In genomic region chr20:41171736-41172295, GRCh38 we compare ENCODE assay signal across 10 cellular contexts. TPM values are rescaled to one million over a fixed set of nuclear protein-coding genes. Genes with fewer than 3 reads are reported as not detected.
DNase-seq lines count a peak whose midpoint lies in the region; ATAC-seq, FAIRE-seq and TF ChIP-seq lines count a peak whose summit lies in the region.
"Had no signal": no experiment of that assay in that cellular context is flagged by ENCODE, and none has a peak within 500 bp of the region (broad histone marks: within the 10 kb centered on the region; RNA-seq: fewer than 3 reads in every experiment).

No MANE protein-coding gene starts in this region.

- intact Hi-C loops in HepG2 (cut with micrococcal nuclease; ENCODE audit: unreplicated experiment) = loop anchor here (2.0 kb wide), 1 partner anchor 35 kb away; the partner anchor contains the start of gene PLCG1
- intact Hi-C loops in right lobe of liver (cut with DNase I) = loop anchor here (5.0 to 10.0 kb wide), 2 partner anchors 53 to 165 kb away; no protein-coding TSS in a partner anchor
- intact Hi-C loops in colonic mucosa (cut with DNase I) = no loop called here
- intact Hi-C loops in vagina (cut with DNase I) = loop anchor here (2.0 to 5.0 kb wide), 2 partner anchors 59 to 170 kb away; partner anchors contain the start of gene LPIN3
- intact Hi-C loops in CD14-positive monocyte (cut with micrococcal nuclease) = loop anchor here in 1 of 2 donors (10.0 kb wide), 1 partner anchor 53 kb away; no protein-coding TSS in a partner anchor

- TF ChIP-seq CTCF in HepG2 (CRISPR knock-in tag; IDR thresholded peaks at IDR 0.05) (no peak), right lobe of liver (IDR thresholded peaks at IDR 0.05) (no peak), colonic mucosa (IDR thresholded peaks at IDR 0.05) (no peak), neural progenitor cell (IDR thresholded peaks at IDR 0.05) (no peak), vagina (IDR thresholded peaks at IDR 0.05) (no peak), CD14-positive monocyte (IDR thresholded peaks at IDR 0.05) (no peak)

- H3K9ac ChIP-seq in HepG2 (ENCODE audit: insufficient read depth, low read depth, low read length) (no peak overlapping the region), colonic mucosa (ENCODE audit: low read depth in 2 of 2, low read length in 2 of 2) (no peak overlapping the region), neural progenitor cell (no peak overlapping the region)

- H3K9me3 ChIP-seq in HepG2 (ENCODE audit: low read length) = no peaks in the 10 kb centered on the region
- no peaks in the 10 kb centered on the region for H3K9me3 ChIP-seq in right lobe of liver
- no peaks in the 10 kb centered on the region for H3K9me3 ChIP-seq in colonic mucosa
- H3K9me3 ChIP-seq in neural progenitor cell (ENCODE audit: low read depth) = no peaks in the 10 kb centered on the region
- H3K9me3 ChIP-seq in vagina = no peaks in the 10 kb centered on the region
- no peaks in the 10 kb centered on the region for H3K9me3 ChIP-seq in effector memory CD4-positive, alpha-beta T cell (ENCODE audit: control insufficient read depth, low read length)

- H2AFZ ChIP-seq in HepG2 (ENCODE audit: low read length) (no peak overlapping the region), neural progenitor cell (replicated peaks) (no peak overlapping the region)

- no peaks in the 10 kb centered on the region for H3K4me1 ChIP-seq in HepG2 (ENCODE audit: insufficient read depth, low read length)
- no peaks in the 10 kb centered on the region for H3K4me1 ChIP-seq in right lobe of liver
- H3K4me1 ChIP-seq in colonic mucosa = no peaks in the 10 kb centered on the region
- peaks cover 26% of the 10 kb centered on the region for H3K4me1 ChIP-seq in neural progenitor cell
- peaks cover 46% of the 10 kb centered on the region for H3K4me1 ChIP-seq in vagina
- no peaks in the 10 kb centered on the region for H3K4me1 ChIP-seq in effector memory CD4-positive, alpha-beta T cell (ENCODE audit: control insufficient read depth, insufficient read depth, low read length, poor library complexity, severe bottlenecking)

- DNase-seq in HepG2 (ENCODE audit: low spot score) (no peak), right lobe of liver (no peak), colonic mucosa (peak; percentile 12), neural progenitor cell (ENCODE audit: low spot score) (no peak), vagina (ENCODE audit: extremely low spot score in 2 of 2) (peak in 1 of 2 donors; percentile 52), CD14-positive monocyte (ENCODE audit: low spot score) (no peak)
- no peak for DNase-seq in effector memory CD4-positive, alpha-beta T cell
- no peak for DNase-seq in stimulated activated CD4-positive, alpha-beta T cell treated with anti-CD3 and anti-CD28 coated beads, Interleukin-12 subunit alpha, Interleukin-12 subunit beta, amount 100 ng/mL, for 4 hours

- H4K20me1 ChIP-seq in HepG2 (ENCODE audit: insufficient read depth, low read length) (peaks cover 10% of the 10 kb centered on the region; the same call in 1 of the 2 replicates), neural progenitor cell (ENCODE audit: low read depth) (peaks cover 33% of the 10 kb centered on the region)

- 97% methylated on average over 3 of the region's 3 CpGs for WGBS in HepG2 (ENCODE audit: low lambda C conversion rate)
- no CpG with 5 or more reads among the region's 3 CpGs for WGBS in right lobe of liver (ENCODE audit: insufficient coverage, low coverage, low lambda C conversion rate, missing lambda C conversion rate)

- peaks cover 47% of the 10 kb centered on the region for H3F3A ChIP-seq in neural progenitor cell (ENCODE audit: low read depth)

- FAIRE-seq in HepG2 (lab: Jason Lieb, UNC) = no peak
- FAIRE-seq: endothelial cell of umbilical vein had no signal

- ATAC-seq in HepG2 = no peak
- no peak for ATAC-seq in right lobe of liver

- H3K36me3 Mint-ChIP-seq in neural progenitor cell = peaks cover 54% of the 10 kb centered on the region
- peaks cover 3 to 12% of the 10 kb centered on the region in 2 donors for H3K36me3 Mint-ChIP-seq in CD14-positive monocyte

- H3K4me1 Mint-ChIP-seq in neural progenitor cell (peaks cover 2% of the 10 kb centered on the region), CD14-positive monocyte (no peaks in the 10 kb centered on the region)

- H3K4me3 ChIP-seq in HepG2 (replicated peaks in 1 of 3; ENCODE audit: insufficient read depth in 1 of 3, low read depth in 2 of 3, low read length in 3 of 3) (no peak overlapping the region), right lobe of liver (no peak overlapping the region), colonic mucosa (no peak overlapping the region), neural progenitor cell (no peak overlapping the region), vagina (no peak overlapping the region)
- no peak overlapping the region for H3K4me3 ChIP-seq in effector memory CD4-positive, alpha-beta T cell (ENCODE audit: insufficient read depth, low read depth, low read length, poor library complexity, severe bottlenecking)

- POLR2A ChIA-PET in HepG2 (lab: Yijun Ruan, JAX) = interaction anchor here (1.6 kb wide), 1 partner anchor 169 kb away, joined by 12 read pairs; the partner anchor contains the start of gene LPIN3

- peaks cover 3% of the 10 kb centered on the region for H3K27me3 Mint-ChIP-seq in neural progenitor cell (ENCODE audit: insufficient read depth, low read depth)
- peaks cover 23 to 49% (median 25%) of the 10 kb centered on the region in 3 donors for H3K27me3 Mint-ChIP-seq in CD14-positive monocyte (ENCODE audit: low read depth in 3 of 3)

- H3K27me3 ChIP-seq in HepG2 (ENCODE audit: control insufficient read depth in 1 of 2, insufficient read depth in 2 of 2, low read length in 2 of 2) (no peaks in the 10 kb centered on the region), right lobe of liver (no peaks in the 10 kb centered on the region), colonic mucosa (no peaks in the 10 kb centered on the region), neural progenitor cell (no peaks in the 10 kb centered on the region), vagina (no peaks in the 10 kb centered on the region)
- H3K27me3 ChIP-seq in effector memory CD4-positive, alpha-beta T cell (replicated peaks; ENCODE audit: control insufficient read depth, insufficient read depth, low read length, poor library complexity, severe bottlenecking) = no peaks in the 10 kb centered on the region

- no peak for TF ChIP-seq POLR2A in HepG2 (IDR thresholded peaks at IDR 0.05; ENCODE audit: insufficient read depth in 1 of 2, low read depth in 2 of 2, low read length in 2 of 2)
- no peak for TF ChIP-seq POLR2A in right lobe of liver (IDR thresholded peaks at IDR 0.05)
- no peak for TF ChIP-seq POLR2A in vagina (IDR thresholded peaks at IDR 0.05)

- no peak for TF ChIP-seq RAD21 in HepG2 (CRISPR knock-in tag; IDR thresholded peaks at IDR 0.05)

- no peak overlapping the region for H3K4me2 ChIP-seq in HepG2 (ENCODE audit: low read depth, low read length)
- no peak overlapping the region for H3K4me2 ChIP-seq in neural progenitor cell

- no peaks in the 10 kb centered on the region for H3K79me2 ChIP-seq in HepG2 (ENCODE audit: insufficient read depth, low read length)
- no peaks in the 10 kb centered on the region for H3K79me2 ChIP-seq in neural progenitor cell (ENCODE audit: low read depth)

- TF ChIP-seq EP300 in HepG2 (IDR thresholded peaks at IDR 0.05; ENCODE audit: low read depth in 2 of 2, low read length in 2 of 2) = no peak
- no peak for TF ChIP-seq EP300 in HepG2 (CRISPR knock-in tag; IDR thresholded peaks at IDR 0.05; ENCODE audit: borderline replicate concordance)

- H3K27ac ChIP-seq in HepG2 (ENCODE audit: extremely low read length, insufficient read depth, low read length) (no peak overlapping the region), right lobe of liver (peak overlapping the region in 1 of 3 donors; percentile 21), colonic mucosa (no peak overlapping the region), neural progenitor cell (peak overlapping the region; percentile 20), vagina (peak overlapping the region; percentile 83)
- H3K27ac ChIP-seq in effector memory CD4-positive, alpha-beta T cell (ENCODE audit: insufficient read depth, low read length, poor library complexity, severe bottlenecking) = no peak overlapping the region
- H3K27ac ChIP-seq: C4-2B had no signal

- H3K36me3 ChIP-seq in HepG2 (replicated peaks in 1 of 2; ENCODE audit: control insufficient read depth in 1 of 2, insufficient read depth in 2 of 2, low read length in 2 of 2) = peaks cover 62 to 93% of the 10 kb centered on the region in 2 experiments
- peaks cover 0 to 13% (median 3%) of the 10 kb centered on the region in 4 donors for H3K36me3 ChIP-seq in right lobe of liver
- peaks cover 10% of the 10 kb centered on the region for H3K36me3 ChIP-seq in colonic mucosa
- H3K36me3 ChIP-seq in neural progenitor cell = no peaks in the 10 kb centered on the region
- peaks cover 0 to 78% of the 10 kb centered on the region in 2 donors for H3K36me3 ChIP-seq in vagina
- peaks cover 95% of the 10 kb centered on the region for H3K36me3 ChIP-seq in effector memory CD4-positive, alpha-beta T cell (ENCODE audit: control insufficient read depth, insufficient read depth, low read length)

- BruUV-seq in HepG2 (replicated peaks; lab: Mats Ljungman, UMichigan) = no TSS peak

- H3K27ac Mint-ChIP-seq in neural progenitor cell = no peak overlapping the region
- H3K27ac Mint-ChIP-seq in CD14-positive monocyte = no peak overlapping the region

- H3K9me3 Mint-ChIP-seq in neural progenitor cell = no peaks in the 10 kb centered on the region
- peaks cover 0 to 1% (median 0%) of the 10 kb centered on the region in 7 donors for H3K9me3 Mint-ChIP-seq in CD14-positive monocyte

- no peak overlapping the region for H3K4me3 Mint-ChIP-seq in neural progenitor cell
- no peak overlapping the region for H3K4me3 Mint-ChIP-seq in CD14-positive monocyte

- CTCF ChIA-PET in HepG2 (lab: Yijun Ruan, JAX; ENCODE audit: low intra/inter-chr PET ratio, low total read pairs) = interaction anchor here (3.4 kb wide), 1 partner anchor 168 kb away, joined by 76 read pairs; the partner anchor contains the start of gene LPIN3

- in situ Hi-C loops in HepG2 (cut with HindIII; ENCODE audit: extremely low pct_ligation_motif_present, low pct_unique_long_range_greater_than_20kb) = loop anchor here (5.0 kb wide), 1 partner anchor 170 kb away; the partner anchor contains the start of gene LPIN3

RNA-seq across cellular contexts. Expression of gene PLCG1, which starts 34.5 kb away (rescaled TPM):
- 53.1 and 85.3 TPM in 2 replicates for total RNA-seq in HepG2 (2016; rRNA removed; fragmentation: Illumina TruSeq; extraction: Trizol)
- 8.3 and 10.2 TPM in 2 replicates for total RNA-seq in HepG2 (2016; cell fraction: cytosol; rRNA removed; fragmentation: Illumina TruSeq; extraction: Trizol; ENCODE audit: low read depth)
- total RNA-seq in HepG2 (2016; cell fraction: insoluble cytoplasmic fraction; rRNA removed; fragmentation: Illumina TruSeq; extraction: Trizol) = 43.2 and 85.3 TPM in 2 replicates
- 23.6 and 25.9 TPM in 2 replicates for total RNA-seq in HepG2 (2016; cell fraction: membrane; rRNA removed; fragmentation: Illumina TruSeq; extraction: Trizol)
- total RNA-seq in HepG2 (2016; cell fraction: nucleus; rRNA removed; fragmentation: Illumina TruSeq; extraction: Trizol) = 119 and 141 TPM in 2 replicates
- 158 and 207 TPM in 2 replicates for polyA plus RNA-seq in HepG2 (2011; rRNA removed)
- polyA plus RNA-seq in HepG2 (2011; cell fraction: cytosol; rRNA removed) = 50.7 and 54.7 TPM in 2 replicates
- 1,608 and 1,708 TPM in 2 replicates for polyA plus RNA-seq in HepG2 (2011; cell fraction: nucleus; rRNA removed)
- 152 and 164 TPM in 2 replicates for polyA plus RNA-seq in HepG2 (2012)
- 3.6 and 4.0 TPM in 2 replicates for polyA plus RNA-seq in HepG2 (2016; cell fraction: cytosol; fragmentation: Illumina TruSeq; extraction: Trizol; ENCODE audit: low read depth)
- 54.2 and 61.1 TPM in 2 replicates for polyA plus RNA-seq in HepG2 (2016; cell fraction: insoluble cytoplasmic fraction; fragmentation: Illumina TruSeq; extraction: Trizol; ENCODE audit: low read depth)
- 12.4 and 12.5 TPM in 2 replicates for polyA plus RNA-seq in HepG2 (2016; cell fraction: membrane; fragmentation: Illumina TruSeq; extraction: Trizol; ENCODE audit: low read depth)
- polyA plus RNA-seq in HepG2 (2016; cell fraction: nucleus; fragmentation: Illumina TruSeq; extraction: Trizol; ENCODE audit: insufficient read depth, low read depth) = 371 and 407 TPM in 2 replicates
- 74.2 and 219 TPM in 2 replicates for polyA minus RNA-seq in HepG2 (2011; rRNA and poly(A)+ RNA removed; ENCODE audit: low replicate concordance)
- polyA minus RNA-seq in HepG2 (2011; cell fraction: cytosol; rRNA and poly(A)+ RNA removed) = 77.9 and 95.1 TPM in 2 replicates
- polyA minus RNA-seq in HepG2 (2011; cell fraction: nucleus; rRNA and poly(A)+ RNA removed) = 286 and 292 TPM in 2 replicates
- total RNA-seq in right lobe of liver = 10 to 100 TPM in 5 of 6 experiments, 1 to 10 TPM in 1; 9.5 to 22.6 (median 16.6) TPM
- total RNA-seq in colonic mucosa = 10 to 100 TPM; 57.3 to 67.4 TPM
- 146 and 265 TPM in 2 replicates for total RNA-seq in neural progenitor cell (ENCODE audit: low replicate concordance)
- total RNA-seq in vagina = 138 TPM
- polyA plus RNA-seq in CD14-positive monocyte = 1 to 10 TPM in 1 of 2 donors, under 1 TPM in 1; 0.33 to 1.0 TPM

Comparison
In these comparisons a context has a peak if more than half of its experiments do, and no peak if none do; other contexts are left out.
1. H3K27ac ChIP-seq: peak in neural progenitor cell (single experiment) and vagina (single experiment); none in HepG2 (single experiment), colonic mucosa (single experiment) and effector memory CD4-positive, alpha-beta T cell (single experiment).